20 cellular contexts compared by ENCODE assay signal in the genomic region with DNA sequence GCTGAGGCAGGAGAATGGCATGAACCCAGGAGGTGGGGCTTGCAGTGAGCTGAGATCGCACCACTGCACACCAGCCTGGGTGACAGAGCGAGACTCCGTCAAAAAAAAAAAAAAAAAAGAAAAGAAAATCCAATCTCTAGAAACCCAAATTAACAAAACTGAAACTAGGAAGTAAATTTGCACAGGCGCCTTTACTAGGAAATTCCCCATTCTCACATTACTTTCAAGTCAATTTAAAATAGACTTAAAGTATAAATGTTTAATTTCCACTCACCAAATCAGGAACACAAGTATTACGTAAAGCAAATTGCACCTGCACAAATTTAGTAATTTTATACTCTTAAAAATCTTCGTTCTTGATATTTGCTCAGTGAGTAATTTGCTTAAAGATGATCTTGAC.
DNase-seq lines count a peak whose midpoint lies in the region; ATAC-seq and TF ChIP-seq lines count a peak whose summit lies in the region.
"Had no signal": no experiment of that assay in that cellular context is flagged by ENCODE, and none has a peak within 500 bp of the region (broad histone marks: within the 10 kb centered on the region; RNA-seq: fewer than 3 reads in every experiment).

No MANE protein-coding gene starts in this region.

- H3K27ac Mint-ChIP-seq in T-helper 17 cell (no peak overlapping the region), naive B cell (peak overlapping the region; percentile 87 to 97 (median 96))
- H3K27ac Mint-ChIP-seq: activated naive CD4-positive, alpha-beta T cell treated with anti-CD3 and anti-CD28 coated beads, Interleukin-2, amount 10 ng/mL, durations not matched to agents 7 days and 5 days had no signal

- H3K9me3 Mint-ChIP-seq in naive B cell = peaks cover 0 to 13% (median 7%) of the 10 kb centered on the region in 7 donors

- no peaks in the 10 kb centered on the region for H3K27me3 ChIP-seq in foreskin keratinocyte
- H3K27me3 ChIP-seq: suprapubic skin had no signal

- ATAC-seq in T-helper 17 cell = peak; percentile 30
- ATAC-seq in naive B cell (ENCODE audit: low read depth in 2 of 2) = peak; percentile 75
- no peak for ATAC-seq in foreskin keratinocyte
- ATAC-seq: HepG2 had no signal

- peaks cover 7% of the 10 kb centered on the region for H3K27me3 Mint-ChIP-seq in T-helper 17 cell
- no peaks in the 10 kb centered on the region for H3K27me3 Mint-ChIP-seq in naive B cell

- peaks cover 3% of the 10 kb centered on the region for H3K36me3 Mint-ChIP-seq in T-helper 17 cell (ENCODE audit: low read depth)
- peaks cover 0 to 16% of the 10 kb centered on the region in 2 donors for H3K36me3 Mint-ChIP-seq in naive B cell
- H3K36me3 Mint-ChIP-seq: activated naive CD4-positive, alpha-beta T cell treated with anti-CD3 and anti-CD28 coated beads, Interleukin-2, amount 10 ng/mL, durations not matched to agents 7 days and 5 days had no signal

- H3K4me1 Mint-ChIP-seq in T-helper 17 cell = peaks cover 6% of the 10 kb centered on the region
- peaks cover 46 to 72% (median 58%) of the 10 kb centered on the region in 3 donors for H3K4me1 Mint-ChIP-seq in naive B cell

- peaks cover 15% of the 10 kb centered on the region for H3K4me1 ChIP-seq in foreskin keratinocyte

- no peak for TF ChIP-seq CTCF in foreskin keratinocyte (conservative IDR thresholded peaks at IDR 0.05)

- H3K4me3 Mint-ChIP-seq in T-helper 17 cell = no peak overlapping the region
- H3K4me3 Mint-ChIP-seq in naive B cell = peak overlapping the region; percentile 50 to 87 (median 75)
- H3K4me3 Mint-ChIP-seq: activated naive CD4-positive, alpha-beta T cell treated with anti-CD3 and anti-CD28 coated beads, Interleukin-2, amount 10 ng/mL, durations not matched to agents 7 days and 5 days had no signal

- peaks cover 8% of the 10 kb centered on the region for H3K9me3 ChIP-seq in KOPT-K1 (ENCODE audit: insufficient read depth, low read length, poor library complexity, severe bottlenecking)
- H3K9me3 ChIP-seq in T-helper 17 cell (ENCODE audit: control insufficient read depth, low read length, poor library complexity, severe bottlenecking) = peaks cover 6% of the 10 kb centered on the region
- H3K9me3 ChIP-seq: suprapubic skin had no signal

- DNase-seq in CD1c-positive myeloid dendritic cell (ENCODE audit: extremely low spot score) (peak; percentile 62), T-helper 17 cell (no peak), naive B cell (peak; percentile 70), kidney tubule cell (ENCODE audit: low spot score) (no peak), epidermal melanocyte (ENCODE audit: insufficient read length, low spot score) (no peak), COLO829 (ENCODE audit: low spot score) (no peak), foreskin keratinocyte (no peak)
- DNase-seq: activated CD4-positive, alpha-beta T cell treated with anti-CD3 and anti-CD28 coated beads, Interleukin-2, amount 50 U/mL, for 4 hours; activated naive CD4-positive, alpha-beta T cell treated with anti-CD3 and anti-CD28 coated beads, Interleukin-2, amount 10 ng/mL, durations not matched to agents 7 days and 5 days; COR-L47; head of caudate nucleus; NCI-H2029; NCI-H510A; NK-92 treated with Interleukin-12 subunit alpha and Interleukin-12 subunit beta, amount 100 ng/mL, for 24 hours; occipital lobe; retina; SHP77 had no signal

- H3K27ac ChIP-seq in KOPT-K1 (ENCODE audit: low read depth, low read length, poor library complexity, severe bottlenecking) = peak overlapping the region; percentile 92
- H3K27ac ChIP-seq in foreskin keratinocyte = no peak overlapping the region
- H3K27ac ChIP-seq: suprapubic skin had no signal

- no peaks in the 10 kb centered on the region for H3K36me3 ChIP-seq in KOPT-K1 (ENCODE audit: insufficient read depth, low read length)
- H3K36me3 ChIP-seq: suprapubic skin had no signal

Comparison
In these comparisons a context has a peak if more than half of its experiments do, and no peak if none do; other contexts are left out.
1. DNase-seq: peak in CD1c-positive myeloid dendritic cell (single experiment) and naive B cell (single experiment); none in T-helper 17 cell (0 of 3), kidney tubule cell (single experiment), epidermal melanocyte (single experiment), COLO829 (single experiment) and foreskin keratinocyte (0 of 2).